Comparison of ENCODE assay signal across 18 cellular contexts in genomic region chr4:48114396-48114795, GRCh38. TPM values are rescaled to one million over a fixed set of nuclear protein-coding genes. Genes with fewer than 3 reads are reported as not detected.
A peak's percentile ranks its signal among the peaks of the same experiment; 100 is the strongest.
DNase-seq lines count a peak whose midpoint lies in the region; ATAC-seq, FAIRE-seq and TF ChIP-seq lines count a peak whose summit lies in the region.
"Had no signal": no experiment of that assay in that cellular context is flagged by ENCODE, and none has a peak within 500 bp of the region (broad histone marks: within the 10 kb centered on the region; RNA-seq: fewer than 3 reads in every experiment).

No MANE protein-coding gene starts in this region.

- in situ Hi-C loops in K562 (cut with MboI): no loop called here

- peak overlapping the region; percentile 63 for H3K4me3 Mint-ChIP-seq in activated T-cell treated with anti-CD3 and anti-CD28 coated beads, Interleukin-2, amount 50 U/mL, for 4 hours
- peak overlapping the region; percentile 67 for H3K4me3 Mint-ChIP-seq in stimulated activated effector memory CD8-positive, alpha-beta T cell treated with anti-CD3 and anti-CD28 coated beads, Interleukin-12 subunit alpha, Interleukin-12 subunit beta, amount 100 ng/mL, for 72 hours
- no peak overlapping the region for H3K4me3 Mint-ChIP-seq in MCF 10A (ENCODE audit: unreplicated experiment)
- H3K4me3 Mint-ChIP-seq: CD14-positive monocyte had no signal

- H3K4me1 ChIP-seq in Loucy (ENCODE audit: insufficient read depth, low read length, poor library complexity, severe bottlenecking) (peaks cover 52% of the 10 kb centered on the region), K562 (replicated peaks in 1 of 2; ENCODE audit: control insufficient read depth in 2 of 2, insufficient read depth in 2 of 2, low read length in 2 of 2) (peaks cover 0 to 5% of the 10 kb centered on the region in 2 experiments; a peak in 1 of 5 replicates)
- H3K4me1 ChIP-seq: A549 had no signal

- H2AFZ ChIP-seq in Loucy (ENCODE audit: low read length) (peak overlapping the region; percentile 86), K562 (ENCODE audit: low read depth, low read length) (peak overlapping the region; percentile 62)

- peak overlapping the region; percentile 78 for H3K27ac Mint-ChIP-seq in stimulated activated effector memory CD8-positive, alpha-beta T cell treated with anti-CD3 and anti-CD28 coated beads, Interleukin-12 subunit alpha, Interleukin-12 subunit beta, amount 100 ng/mL, for 72 hours
- H3K27ac Mint-ChIP-seq in MCF 10A (ENCODE audit: low read depth, unreplicated experiment): no peak overlapping the region
- H3K27ac Mint-ChIP-seq: CD14-positive monocyte, IgD-negative memory B cell had no signal

- TF ChIP-seq CTCF in Loucy (conservative IDR thresholded peaks at IDR 0.05; ENCODE audit: low read length) (no peak), K562 (IDR thresholded peaks at IDR 0.05 in 2 of 3, conservative IDR thresholded peaks at IDR 0.05 in 1 of 3; ENCODE audit: insufficient read depth in 2 of 3, low read depth in 1 of 3, low read length in 3 of 3) (no peak), MCF 10A (IDR thresholded peaks at IDR 0.05; ENCODE audit: unreplicated experiment) (no peak)

- no peak for DNase-seq in activated T-cell treated with anti-CD3 and anti-CD28 coated beads, Interleukin-2, amount 50 U/mL, for 4 hours
- DNase-seq in activated T-cell treated with anti-CD3 and anti-CD28 coated beads for 4 hours: no peak
- no peak for DNase-seq in K562 (ENCODE audit: extremely low read depth in 1 of 4, low spot score in 3 of 4)
- DNase-seq in stimulated activated effector memory CD8-positive, alpha-beta T cell treated with anti-CD3 and anti-CD28 coated beads, Interleukin-12 subunit alpha, Interleukin-12 subunit beta, amount 100 ng/mL, for 72 hours (ENCODE audit: low spot score in 2 of 2): no peak
- DNase-seq in MCF 10A (ENCODE audit: unreplicated experiment): no peak
- no peak for DNase-seq in RPMI8226
- DNase-seq: DND-41, GF-D8, GOT3, NCI-H1436, NCI-H2029 treated with DMSO at 0.1 percent for 48 hours, NCI-H524 had no signal

- H4K20me1 ChIP-seq in Loucy (ENCODE audit: insufficient read depth, low read length, poor library complexity, severe bottlenecking) (no peaks in the 10 kb centered on the region), K562 (replicated peaks; ENCODE audit: control insufficient read depth, insufficient read depth, low read length) (no peaks in the 10 kb centered on the region)

- H3K27ac ChIP-seq in K562 (ENCODE audit: extremely low read depth, low read depth, low read length): no peak overlapping the region
- H3K27ac ChIP-seq: A549 had no signal

- no peak for TF ChIP-seq EP300 in K562 (IDR thresholded peaks at IDR 0.05; ENCODE audit: low read length)

- H3K36me3 Mint-ChIP-seq in activated T-cell treated with anti-CD3 and anti-CD28 coated beads, Interleukin-2, amount 50 U/mL, for 4 hours (ENCODE audit: insufficient read depth): peaks cover 18% of the 10 kb centered on the region
- H3K36me3 Mint-ChIP-seq in stimulated activated effector memory CD8-positive, alpha-beta T cell treated with anti-CD3 and anti-CD28 coated beads, Interleukin-12 subunit alpha, Interleukin-12 subunit beta, amount 100 ng/mL, for 72 hours: peaks cover 30% of the 10 kb centered on the region
- H3K36me3 Mint-ChIP-seq in MCF 10A (ENCODE audit: insufficient read depth, unreplicated experiment): no peaks in the 10 kb centered on the region
- H3K36me3 Mint-ChIP-seq: CD14-positive monocyte, IgD-negative memory B cell had no signal

- POLR2A ChIA-PET in K562 (lab: Yijun Ruan, JAX): no interaction called here
- POLR2A ChIA-PET in MCF 10A (lab: Yijun Ruan, JAX): interaction anchor here (0.7 kb wide), 1 partner anchor 40 kb away, joined by 4 read pairs; no protein-coding TSS in a partner anchor

- intact Hi-C loops in K562 (cut with micrococcal nuclease) (no loop called here), MCF 10A (cut with micrococcal nuclease) (no loop called here)

- CTCF ChIA-PET in K562 (lab: Yijun Ruan, JAX; ENCODE audit: low intra/inter-chr PET ratio) (no interaction called here), MCF 10A (lab: Yijun Ruan, JAX) (interaction anchor here (0.7 to 1.7 kb wide), 3 partner anchors 80 to 227 kb away, joined by 3 read pairs; no protein-coding TSS in a partner anchor)

- H3K9me1 ChIP-seq in K562 (ENCODE audit: control insufficient read depth, insufficient read depth, low read length): no peaks in the 10 kb centered on the region

- no peak for TF ChIP-seq RAD21 in K562 (CRISPR knock-in tag; conservative IDR thresholded peaks at IDR 0.05 in 1 of 2, IDR thresholded peaks at IDR 0.05 in 1 of 2)

- no peaks in the 10 kb centered on the region for H3K9me3 ChIP-seq in Loucy (ENCODE audit: insufficient read depth, low read depth, low read length)
- no peaks in the 10 kb centered on the region for H3K9me3 ChIP-seq in K562 (replicated peaks; ENCODE audit: control insufficient read depth, insufficient read depth, low read depth, low read length)
- H3K9me3 ChIP-seq: A549 had no signal

- H3K79me2 ChIP-seq in Loucy (ENCODE audit: insufficient read depth, low read length) (no peaks in the 10 kb centered on the region), K562 (ENCODE audit: control insufficient read depth, insufficient read depth, low read length) (no peaks in the 10 kb centered on the region)

- peak overlapping the region; percentile 74 for H3K4me3 ChIP-seq in Loucy (ENCODE audit: low read length, poor library complexity, severe bottlenecking)
- H3K4me3 ChIP-seq in K562: no peak overlapping the region
- H3K4me3 ChIP-seq: A549 had no signal

- no peak for FAIRE-seq in K562 (lab: Jason Lieb, UNC)
- FAIRE-seq: A549, D721Med had no signal

- H3K9ac ChIP-seq in Loucy (ENCODE audit: low read depth, low read length, poor library complexity, severe bottlenecking) (peak overlapping the region; percentile 71), K562 (ENCODE audit: insufficient read depth in 1 of 2, low read depth in 2 of 2, low read length in 2 of 2) (no peak overlapping the region)

- H3K27me3 ChIP-seq in Loucy (ENCODE audit: insufficient read depth, low read length, poor library complexity, severe bottlenecking) (no peaks in the 10 kb centered on the region), K562 (ENCODE audit: control insufficient read depth in 2 of 2, insufficient read depth in 2 of 2, low read length in 2 of 2) (no peaks in the 10 kb centered on the region)

- H3K9me3 Mint-ChIP-seq in activated T-cell treated with anti-CD3 and anti-CD28 coated beads, Interleukin-2, amount 50 U/mL, for 4 hours: no peaks in the 10 kb centered on the region
- no peaks in the 10 kb centered on the region for H3K9me3 Mint-ChIP-seq in stimulated activated effector memory CD8-positive, alpha-beta T cell treated with anti-CD3 and anti-CD28 coated beads, Interleukin-12 subunit alpha, Interleukin-12 subunit beta, amount 100 ng/mL, for 72 hours
- no peaks in the 10 kb centered on the region for H3K9me3 Mint-ChIP-seq in MCF 10A (ENCODE audit: unreplicated experiment)
- H3K9me3 Mint-ChIP-seq: CD14-positive monocyte, IgD-negative memory B cell had no signal

- H3K27me3 Mint-ChIP-seq in activated T-cell treated with anti-CD3 and anti-CD28 coated beads, Interleukin-2, amount 50 U/mL, for 4 hours (ENCODE audit: low read depth): no peaks in the 10 kb centered on the region
- no peaks in the 10 kb centered on the region for H3K27me3 Mint-ChIP-seq in MCF 10A (ENCODE audit: insufficient read depth, unreplicated experiment)

- BruUV-seq in K562 (replicated peaks; lab: Mats Ljungman, UMichigan): no TSS peak
- BruUV-seq in MCF 10A (replicated peaks; lab: Mats Ljungman, UMichigan): no TSS peak

- WGBS in K562 (ENCODE audit: insufficient coverage, low coverage, missing lambda C conversion rate): 52% methylated on average over 6 of the region's 6 CpGs

- H3K4me1 Mint-ChIP-seq in activated T-cell treated with anti-CD3 and anti-CD28 coated beads, Interleukin-2, amount 50 U/mL, for 4 hours (ENCODE audit: low read depth): peaks cover 73% of the 10 kb centered on the region
- H3K4me1 Mint-ChIP-seq in stimulated activated effector memory CD8-positive, alpha-beta T cell treated with anti-CD3 and anti-CD28 coated beads, Interleukin-12 subunit alpha, Interleukin-12 subunit beta, amount 100 ng/mL, for 72 hours: peaks cover 48% of the 10 kb centered on the region
- no peaks in the 10 kb centered on the region for H3K4me1 Mint-ChIP-seq in MCF 10A (ENCODE audit: insufficient read depth, unreplicated experiment)
- H3K4me1 Mint-ChIP-seq: CD14-positive monocyte, IgD-negative memory B cell had no signal

- no peaks in the 10 kb centered on the region for H3F3A ChIP-seq in Loucy (ENCODE audit: low read depth)

- no peaks in the 10 kb centered on the region for H3K9me2 ChIP-seq in Loucy (replicated peaks; ENCODE audit: low read depth, low read length)

- H3K4me2 ChIP-seq in Loucy (ENCODE audit: low read depth, low read length, poor library complexity, severe bottlenecking): peak overlapping the region; percentile 81
- H3K4me2 ChIP-seq in K562 (ENCODE audit: insufficient read depth, low read length): no peak overlapping the region
- H3K4me2 ChIP-seq: A549 had no signal

- ATAC-seq in activated T-cell treated with anti-CD3 and anti-CD28 coated beads, Interleukin-2, amount 50 U/mL, for 4 hours: no peak
- ATAC-seq in K562 (no peak), GM21367 (IDR thresholded peaks at IDR 0.05; ENCODE audit: unreplicated experiment) (no peak)
- peak; percentile 53 for ATAC-seq in stimulated activated effector memory CD8-positive, alpha-beta T cell treated with anti-CD3 and anti-CD28 coated beads, Interleukin-12 subunit alpha, Interleukin-12 subunit beta, amount 100 ng/mL, for 72 hours
- ATAC-seq: A549 had no signal

- H3K36me3 ChIP-seq in Loucy (ENCODE audit: insufficient read depth, low read length): no peaks in the 10 kb centered on the region
- no peaks in the 10 kb centered on the region for H3K36me3 ChIP-seq in K562 (ENCODE audit: control insufficient read depth, insufficient read depth, low read length)

- TF ChIP-seq POLR2A in K562 (conservative IDR thresholded peaks at IDR 0.05): no peak

RNA-seq across cellular contexts. Expression of gene TXK, which starts 19.7 kb away (rescaled TPM):
- total RNA-seq in activated T-cell treated with anti-CD3 and anti-CD28 coated beads, Interleukin-2, amount 50 U/mL, for 4 hours: 1 to 10 TPM; 2.4 to 5.9 (median 4.8) TPM
- total RNA-seq in K562 (2011; cell fraction: chromatin; rRNA removed; ENCODE audit: low replicate concordance): 1.1 TPM in 2 replicates
- total RNA-seq in K562 (2011; cell fraction: nucleolus; rRNA removed): 0.17 TPM in 1 of 2 replicates, not detected in the other
- total RNA-seq in K562 (2011; cell fraction: nucleoplasm; rRNA removed): 0.95 and 1.5 TPM in 2 replicates
- 0.61 TPM in 1 of 2 replicates, not detected in the other for total RNA-seq in K562 (2014; rRNA removed)
- total RNA-seq in K562 (2014; rRNA removed; fragmentation: Illumina TruSeq; extraction: Trizol): 0.36 and 0.64 TPM in 2 replicates
- 1.1 TPM in 2 replicates for total RNA-seq in K562 (2015; rRNA removed; fragmentation: Illumina TruSeq; extraction: Trizol)
- total RNA-seq in K562 (2021): 0.40 and 0.67 TPM in 2 replicates
- polyA plus RNA-seq in K562 (2011; rRNA removed): 0.25 and 0.60 TPM in 2 replicates
- polyA plus RNA-seq in K562 (2011; cell fraction: cytosol; rRNA removed): 0.04 and 0.31 TPM in 2 replicates
- 0.90 and 2.1 TPM in 2 replicates for polyA plus RNA-seq in K562 (2011; cell fraction: nucleus; rRNA removed)
- 0.51 and 1.6 TPM in 2 replicates for polyA plus RNA-seq in K562 (2012)
- polyA plus RNA-seq in K562 (2014; fragmentation: Illumina TruSeq; extraction: Trizol): 0.66 and 0.91 TPM in 2 replicates
- under 1 TPM; 0.24 to 0.51 TPM for polyA plus RNA-seq in K562 (2014; fragmentation: Nextera tagmentation; extraction: Ambion mirVana)
- 0.16 and 0.77 TPM in 2 replicates for polyA plus RNA-seq in K562 (2014; rRNA removed)
- 0.28 and 1.1 TPM in 2 replicates for polyA minus RNA-seq in K562 (2011; rRNA and poly(A)+ RNA removed)
- 1.7 TPM in 1 of 2 replicates, not detected in the other for polyA minus RNA-seq in K562 (2011; cell fraction: cytosol; rRNA and poly(A)+ RNA removed)
- 0.27 and 1.2 TPM in 2 replicates for polyA minus RNA-seq in K562 (2011; cell fraction: nucleus; rRNA and poly(A)+ RNA removed)
- not detected in 2 replicates for total RNA-seq in MCF 10A (2022)
